38 cellular contexts compared by ENCODE assay signal in genomic region chr14:26484562-26484961, GRCh38.
"Had no signal": no experiment of that assay in that cellular context is flagged by ENCODE, and none has a peak within 500 bp of the region (broad histone marks: within the 10 kb centered on the region; RNA-seq: fewer than 3 reads in every experiment).

No MANE protein-coding gene starts in this region.

- FAIRE-seq: bronchial epithelial cell, TTC549 had no signal

- H3K27me3 ChIP-seq: ascending aorta, cardiac muscle cell had no signal

- H3K4me1 Mint-ChIP-seq: activated B cell treated with CpG ODN at 0.5 μM for 24 hours; activated CD4-positive, alpha-beta T cell treated with anti-CD3 and anti-CD28 coated beads, Interleukin-2, amount 10 ng/mL, durations not matched to agents 24 days and 14 days; activated naive CD4-positive, alpha-beta T cell treated with anti-CD3 and anti-CD28 coated beads, Interleukin-2, amount 50 U/mL, for 24 hours; activated naive CD8-positive, alpha-beta T cell treated with anti-CD3 and anti-CD28 coated beads, Interleukin-2, amount 10 ng/mL, durations not matched to agents 7 days and 5 days; activated naive CD8-positive, alpha-beta T cell treated with anti-CD3 and anti-CD28 coated beads, Interleukin-2, amount 50 U/mL, for 24 hours; activated T-helper 17 cell treated with anti-CD3 and anti-CD28 coated beads, Interleukin-2, amount 50 U/mL, for 72 hours; central memory CD8-positive, alpha-beta T cell had no signal

- H3K36me3 Mint-ChIP-seq: activated CD4-positive, alpha-beta memory T cell treated with anti-CD3 and anti-CD28 coated beads for 36 hours; activated naive CD4-positive, alpha-beta T cell treated with anti-CD3 and anti-CD28 coated beads, Interleukin-2, amount 50 U/mL, for 24 hours; activated naive CD8-positive, alpha-beta T cell; activated naive CD8-positive, alpha-beta T cell treated with anti-CD3 and anti-CD28 coated beads, Interleukin-2, amount 10 ng/mL, durations not matched to agents 7 days and 5 days had no signal

- H3K4me3 ChIP-seq: ascending aorta, cardiac muscle cell had no signal

- ATAC-seq: activated CD8-positive, alpha-beta T cell treated with anti-CD3 and anti-CD28 coated beads for 36 hours; activated naive CD8-positive, alpha-beta T cell treated with anti-CD3 and anti-CD28 coated beads, Interleukin-2, amount 50 U/mL, for 24 hours; activated T-cell treated with anti-CD3 and anti-CD28 coated beads, Interleukin-2, amount 50 U/mL, for 4 hours; activated T-cell treated with anti-CD3 and anti-CD28 coated beads, Interleukin-2, amount 50 U/mL, for 72 hours; activated T-helper 17 cell treated with anti-CD3 and anti-CD28 coated beads, Interleukin-2, amount 50 U/mL, for 72 hours had no signal

- H3K4me3 Mint-ChIP-seq: activated B cell treated with CpG ODN at 0.5 μM for 24 hours; activated CD4-positive, alpha-beta memory T cell treated with anti-CD3 and anti-CD28 coated beads for 36 hours; activated CD4-positive, alpha-beta T cell treated with anti-CD3 and anti-CD28 coated beads, Interleukin-2, amount 10 ng/mL, durations not matched to agents 24 days and 14 days; activated CD8-positive, alpha-beta T cell treated with anti-CD3 and anti-CD28 coated beads for 36 hours; activated naive CD4-positive, alpha-beta T cell treated with anti-CD3 and anti-CD28 coated beads for 36 hours; activated naive CD4-positive, alpha-beta T cell treated with anti-CD3 and anti-CD28 coated beads, Interleukin-2, amount 50 U/mL, for 24 hours; activated naive CD8-positive, alpha-beta T cell; activated naive CD8-positive, alpha-beta T cell treated with anti-CD3 and anti-CD28 coated beads, Interleukin-2, amount 10 ng/mL, durations not matched to agents 7 days and 5 days; activated naive CD8-positive, alpha-beta T cell treated with anti-CD3 and anti-CD28 coated beads, Interleukin-2, amount 50 U/mL, for 24 hours; activated T-cell treated with anti-CD3 and anti-CD28 coated beads, Interleukin-2, amount 50 U/mL, for 4 hours; activated T-cell treated with anti-CD3 and anti-CD28 coated beads, Interleukin-2, amount 50 U/mL, for 72 hours; activated T-helper 1 cell treated with anti-CD3 and anti-CD28 coated beads, Interleukin-12 subunit alpha, Interleukin-12 subunit beta, Interleukin-2, Interleukin-4 antibody, amounts not matched to agents 30 ng/mL and 10 ng/mL and 1 ng/mL, durations not matched to agents 14 hours and 24 hours and 36 hours; activated T-helper 17 cell treated with anti-CD3 and anti-CD28 coated beads, Interleukin-2, amount 50 U/mL, for 72 hours; brain; central memory CD8-positive, alpha-beta T cell; T-helper 1 cell treated with Interleukin-12 subunit alpha and Interleukin-12 subunit beta and Interleukin-4 antibody, amounts not matched to agents 30 μg/mL and 1 μg/mL, for 36 hours; T-helper 2 cell treated with Interferon-gamma antibody and Interleukin-4, amounts not matched to agents 5 μg/mL and 100 μg/mL, for 36 hours had no signal

- H3K27ac Mint-ChIP-seq: activated B cell treated with CpG ODN at 0.5 μM for 24 hours; activated CD4-positive, alpha-beta memory T cell treated with anti-CD3 and anti-CD28 coated beads for 36 hours; activated CD4-positive, alpha-beta T cell treated with anti-CD3 and anti-CD28 coated beads, Interleukin-2, amount 10 ng/mL, durations not matched to agents 24 days and 14 days; activated CD8-positive, alpha-beta T cell treated with anti-CD3 and anti-CD28 coated beads for 36 hours; activated naive CD4-positive, alpha-beta T cell treated with anti-CD3 and anti-CD28 coated beads for 36 hours; activated naive CD4-positive, alpha-beta T cell treated with anti-CD3 and anti-CD28 coated beads, Interleukin-2, amount 50 U/mL, for 24 hours; activated naive CD8-positive, alpha-beta T cell; activated naive CD8-positive, alpha-beta T cell treated with anti-CD3 and anti-CD28 coated beads, Interleukin-2, amount 10 ng/mL, durations not matched to agents 7 days and 5 days; activated naive CD8-positive, alpha-beta T cell treated with anti-CD3 and anti-CD28 coated beads, Interleukin-2, amount 50 U/mL, for 24 hours; activated T-cell treated with anti-CD3 and anti-CD28 coated beads, Interleukin-2, amount 50 U/mL, for 72 hours; activated T-helper 1 cell treated with anti-CD3 and anti-CD28 coated beads, Interleukin-12 subunit alpha, Interleukin-12 subunit beta, Interleukin-2, Interleukin-4 antibody, amounts not matched to agents 30 ng/mL and 10 ng/mL and 1 ng/mL, durations not matched to agents 14 hours and 24 hours and 36 hours; activated T-helper 17 cell treated with anti-CD3 and anti-CD28 coated beads, Interleukin-2, amount 50 U/mL, for 72 hours; brain; T-helper 1 cell treated with Interleukin-12 subunit alpha and Interleukin-12 subunit beta and Interleukin-4 antibody, amounts not matched to agents 30 μg/mL and 1 μg/mL, for 36 hours; T-helper 2 cell treated with Interferon-gamma antibody and Interleukin-4, amounts not matched to agents 5 μg/mL and 100 μg/mL, for 36 hours had no signal

- DNase-seq: activated B cell treated with CpG ODN at 0.5 μM for 24 hours; activated CD4-positive, alpha-beta memory T cell treated with anti-CD3 and anti-CD28 coated beads for 36 hours; activated CD4-positive, alpha-beta T cell treated with anti-CD3 and anti-CD28 coated beads for 4 hours; activated CD4-positive, alpha-beta T cell treated with anti-CD3 and anti-CD28 coated beads, Interleukin-2, amount 10 ng/mL, durations not matched to agents 24 days and 14 days; activated CD4-positive, alpha-beta T cell treated with anti-CD3 and anti-CD28 coated beads, Interleukin-2, amount 50 U/mL, for 1 hour; activated CD4-positive, alpha-beta T cell treated with anti-CD3 and anti-CD28 coated beads, Interleukin-2, amount 50 U/mL, for 4 hours; activated CD4-positive, CD25-positive, alpha-beta regulatory T cell treated with anti-CD3 and anti-CD28 coated beads, Interleukin-2, amount 50 U/mL, for 72 hours; activated CD8-positive, alpha-beta memory T cell treated with anti-CD3 and anti-CD28 coated beads, Interleukin-2, amount 50 U/mL, for 4 hours; activated CD8-positive, alpha-beta T cell treated with anti-CD3 and anti-CD28 coated beads for 36 hours; activated effector memory CD4-positive, alpha-beta T cell treated with anti-CD3 and anti-CD28 coated beads, Interleukin-2, amount 50 U/mL, for 16 hours; activated gamma-delta T cell treated with Interleukin-2 at 50 U/mL for 16 hours; activated naive CD4-positive, alpha-beta T cell; activated naive CD4-positive, alpha-beta T cell treated with anti-CD3 and anti-CD28 coated beads for 36 hours; activated naive CD8-positive, alpha-beta T cell treated with anti-CD3 and anti-CD28 coated beads, Interleukin-2, amount 10 ng/mL, durations not matched to agents 7 days and 5 days; activated naive CD8-positive, alpha-beta T cell treated with anti-CD3 and anti-CD28 coated beads, Interleukin-2, amount 50 U/mL, for 24 hours; activated T-cell treated with anti-CD3 and anti-CD28 coated beads for 4 hours; activated T-cell treated with anti-CD3 and anti-CD28 coated beads, Interleukin-2, amount 50 U/mL, for 1 hour; activated T-cell treated with anti-CD3 and anti-CD28 coated beads, Interleukin-2, amount 50 U/mL, for 4 hours; activated T-cell treated with anti-CD3 and anti-CD28 coated beads, Interleukin-2, amount 50 U/mL, for 72 hours; amygdala; anterior cingulate cortex; caudate nucleus; T-helper 1 cell; T-helper 2 cell; T-helper 9 cell had no signal

- H3K27me3 Mint-ChIP-seq: activated B cell treated with CpG ODN at 0.5 μM for 24 hours; activated CD4-positive, alpha-beta memory T cell treated with anti-CD3 and anti-CD28 coated beads for 36 hours; activated CD4-positive, alpha-beta T cell treated with anti-CD3 and anti-CD28 coated beads, Interleukin-2, amount 10 ng/mL, durations not matched to agents 24 days and 14 days; activated CD8-positive, alpha-beta T cell treated with anti-CD3 and anti-CD28 coated beads for 36 hours; activated naive CD4-positive, alpha-beta T cell treated with anti-CD3 and anti-CD28 coated beads, Interleukin-2, amount 50 U/mL, for 24 hours; activated naive CD8-positive, alpha-beta T cell; activated naive CD8-positive, alpha-beta T cell treated with anti-CD3 and anti-CD28 coated beads, Interleukin-2, amount 10 ng/mL, durations not matched to agents 7 days and 5 days; activated naive CD8-positive, alpha-beta T cell treated with anti-CD3 and anti-CD28 coated beads, Interleukin-2, amount 50 U/mL, for 24 hours; activated T-helper 17 cell treated with anti-CD3 and anti-CD28 coated beads, Interleukin-2, amount 50 U/mL, for 72 hours; brain; central memory CD8-positive, alpha-beta T cell had no signal

- H3K36me3 ChIP-seq: ascending aorta, cardiac muscle cell had no signal

- H3K27ac ChIP-seq: ascending aorta, cardiac muscle cell, VCaP had no signal

- H3K9me3 ChIP-seq: ascending aorta had no signal

- H3K4me1 ChIP-seq: ascending aorta had no signal
